1 cellular context compared by ENCODE assay signal in genomic region chr17:43927101-43927935, GRCh38.
TF ChIP-seq lines count a peak whose summit lies in the region.

No MANE protein-coding gene starts in this region.

TF ChIP-seq in HepG2, 621 proteins besides CTCF, POLR2A, EP300 and RAD21 (continues in another document):
- no peak for TF ChIP-seq ZNF20 (CRISPR knock-in tag; IDR thresholded peaks at IDR 0.05)
- no peak for TF ChIP-seq ZNF407 (CRISPR knock-in tag; IDR thresholded peaks at IDR 0.05; ENCODE audit: not compliant biosample characterization)
- no peak for TF ChIP-seq ZNF414 (CRISPR knock-in tag; IDR thresholded peaks at IDR 0.05)
- TF ChIP-seq HNF1A (IDR thresholded peaks at IDR 0.05; ENCODE audit: low read depth), result no peak
- TF ChIP-seq HNF1A (CRISPR knock-in tag; IDR thresholded peaks at IDR 0.05; ENCODE audit: borderline replicate concordance), result no peak
- peak; percentile 31; the same call in 1 of the 2 replicates for TF ChIP-seq SALL1 (CRISPR knock-in tag; IDR thresholded peaks at IDR 0.05)
- no peak for TF ChIP-seq ZNF891 (CRISPR knock-in tag; IDR thresholded peaks at IDR 0.05)
- 0 out of 2 replicates have a peak, but pooled peaks have one; percentile 39 for TF ChIP-seq MTA1 (CRISPR knock-in tag; IDR thresholded peaks at IDR 0.05; ENCODE audit: borderline replicate concordance)
- TF ChIP-seq RXRA (CRISPR knock-in tag; IDR thresholded peaks at IDR 0.05), result peak; percentile 51; the same call in 1 of the 2 replicates
- no peak for TF ChIP-seq ZNF574 (CRISPR knock-in tag; IDR thresholded peaks at IDR 0.05)
- no peak for TF ChIP-seq GMEB2 (CRISPR knock-in tag; IDR thresholded peaks at IDR 0.05; ENCODE audit: low read depth)
- no peak for TF ChIP-seq PCBP2 (optimal IDR thresholded peaks at IDR 0.05; ENCODE audit: low read depth, low read length, poor library complexity, severe bottlenecking)
- TF ChIP-seq RARA (CRISPR knock-in tag; IDR thresholded peaks at IDR 0.05), result 0 out of 2 replicates have a peak, but pooled peaks have one; percentile 22
- no peak for TF ChIP-seq ZFP82 (CRISPR knock-in tag; IDR thresholded peaks at IDR 0.05; ENCODE audit: borderline replicate concordance)
- no peak for TF ChIP-seq KLF15 (CRISPR knock-in tag; IDR thresholded peaks at IDR 0.05; ENCODE audit: borderline replicate concordance)
- peak; percentile 88 for TF ChIP-seq BHLHE40 (IDR thresholded peaks at IDR 0.05; ENCODE audit: low read length)
- peak; percentile 43; the same call in 1 of the 2 replicates for TF ChIP-seq GATAD2A (CRISPR knock-in tag; IDR thresholded peaks at IDR 0.05)
- TF ChIP-seq ZNF296 (CRISPR knock-in tag; conservative IDR thresholded peaks at IDR 0.05), result no peak
- no peak for TF ChIP-seq MYC (CRISPR knock-in tag; IDR thresholded peaks at IDR 0.05; ENCODE audit: borderline replicate concordance)
- TF ChIP-seq PITX1 (CRISPR knock-in tag; IDR thresholded peaks at IDR 0.05), result peak; percentile 78
- no peak for TF ChIP-seq ZNF713 (CRISPR knock-in tag; IDR thresholded peaks at IDR 0.05)
- TF ChIP-seq TFAP4 (IDR thresholded peaks at IDR 0.05; ENCODE audit: borderline replicate concordance, low read depth), result peak; percentile 55; the same call in 1 of the 2 replicates
- no peak for TF ChIP-seq REST (IDR thresholded peaks at IDR 0.05; ENCODE audit: borderline replicate concordance in 1 of 2, low read depth in 1 of 2, low read length in 2 of 2)
- TF ChIP-seq CC2D1A (CRISPR knock-in tag; IDR thresholded peaks at IDR 0.05), result no peak
- TF ChIP-seq ZNF547 (CRISPR knock-in tag; IDR thresholded peaks at IDR 0.05), result no peak
- peak in 1 of 2 experiments; percentile 50; a peak in 1 of 4 replicates for TF ChIP-seq NR2F1 (CRISPR knock-in tag; IDR thresholded peaks at IDR 0.05)
- peak; percentile 33 for TF ChIP-seq PTBP1 (IDR thresholded peaks at IDR 0.05; ENCODE audit: low read depth, low read length, poor library complexity, severe bottlenecking)
- peak; percentile 37; the same call in 1 of the 2 replicates for TF ChIP-seq TBX2 (CRISPR knock-in tag; IDR thresholded peaks at IDR 0.05; ENCODE audit: borderline replicate concordance)
- no peak for TF ChIP-seq ATF6 (CRISPR knock-in tag; conservative IDR thresholded peaks at IDR 0.05)
